ENCODE assay signal across 8 cellular contexts in the genomic region with DNA sequence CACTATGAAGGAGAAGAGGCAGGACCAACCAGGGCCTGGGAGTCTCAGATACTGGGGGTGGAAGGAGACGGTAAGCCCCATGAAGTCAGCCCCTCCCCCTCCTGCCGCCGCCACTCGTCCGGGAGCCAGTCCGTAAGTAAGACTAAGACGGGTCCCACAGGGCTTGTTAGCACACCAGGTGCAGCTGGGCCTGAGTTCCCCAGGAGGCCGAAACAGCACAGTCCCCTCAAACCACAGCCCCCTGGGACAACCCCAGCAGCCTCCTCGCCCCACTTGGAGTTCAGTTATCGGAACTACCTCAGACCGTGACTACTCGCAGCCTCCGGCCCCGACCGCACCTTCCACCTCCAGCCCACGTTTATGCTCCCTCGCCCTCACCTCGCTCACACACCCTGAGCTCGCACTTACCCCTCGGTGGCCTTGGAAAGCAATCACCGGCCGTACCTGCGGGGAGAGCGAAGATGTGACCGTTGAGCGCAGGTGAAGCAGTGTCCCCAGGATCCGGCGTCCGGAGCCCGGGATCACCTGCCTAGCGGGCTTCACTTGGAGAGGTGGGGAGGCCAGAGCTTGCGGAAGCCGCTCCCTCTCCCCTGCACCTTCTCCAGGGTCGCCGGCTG. TPM values are rescaled to one million over a fixed set of nuclear protein-coding genes. Genes with fewer than 3 reads are reported as not detected.
A peak's percentile ranks its signal among the peaks of the same experiment; 100 is the strongest.
DNase-seq lines count a peak whose midpoint lies in the region; ATAC-seq and TF ChIP-seq lines count a peak whose summit lies in the region.

No MANE protein-coding gene starts in this region.

- H3K27ac ChIP-seq in BLaER1 (peak overlapping the region; percentile 86), epithelial cell of prostate (peak overlapping the region; percentile 56), neural progenitor cell (no peak overlapping the region)

- peaks cover 58% of the 10 kb centered on the region for H3F3A ChIP-seq in neural progenitor cell (ENCODE audit: low read depth)

- peaks cover 53% of the 10 kb centered on the region for H4K20me1 ChIP-seq in BLaER1
- H4K20me1 ChIP-seq in neural progenitor cell (ENCODE audit: low read depth) = peaks cover 11% of the 10 kb centered on the region

- peak overlapping the region; percentile 75 for H2AFZ ChIP-seq in neural progenitor cell (replicated peaks)

- H3K36me3 ChIP-seq in BLaER1 (peaks cover 33% of the 10 kb centered on the region), neural progenitor cell (peaks cover 7% of the 10 kb centered on the region)

- ATAC-seq in GM18909 (IDR thresholded peaks at IDR 0.05; ENCODE audit: poor library complexity, unreplicated experiment) = peak; percentile 69
- ATAC-seq in HG03066 (IDR thresholded peaks at IDR 0.05; ENCODE audit: low read depth, unreplicated experiment) = peak; percentile 61
- ATAC-seq in T-helper 17 cell = peak; percentile 3

- H3K4me3 ChIP-seq in BLaER1 = peak overlapping the region; percentile 67
- peak overlapping the region; percentile 53 for H3K4me3 ChIP-seq in neural progenitor cell

- H3K4me1 ChIP-seq in BLaER1 (peaks cover 39% of the 10 kb centered on the region), neural progenitor cell (no peaks in the 10 kb centered on the region)

- H3K9ac ChIP-seq in BLaER1 (peak overlapping the region; percentile 82; the same call in 1 of the 2 replicates), neural progenitor cell (no peak overlapping the region)

- H3K27me3 Mint-ChIP-seq in T-helper 17 cell (no peaks in the 10 kb centered on the region), neural progenitor cell (ENCODE audit: insufficient read depth, low read depth) (peaks cover 7% of the 10 kb centered on the region)

- H3K9me3 ChIP-seq in BLaER1 (no peaks in the 10 kb centered on the region), T-helper 17 cell (ENCODE audit: control insufficient read depth, low read length, poor library complexity, severe bottlenecking) (no peaks in the 10 kb centered on the region), neural progenitor cell (ENCODE audit: low read depth) (no peaks in the 10 kb centered on the region)

- H3K79me2 ChIP-seq in neural progenitor cell (ENCODE audit: low read depth) = no peaks in the 10 kb centered on the region

- H3K27me3 ChIP-seq in BLaER1 = no peaks in the 10 kb centered on the region
- H3K27me3 ChIP-seq in neural progenitor cell = peaks cover 19% of the 10 kb centered on the region

- TF ChIP-seq CTCF in neural progenitor cell (IDR thresholded peaks at IDR 0.05) = no peak

- H3K27ac Mint-ChIP-seq in T-helper 17 cell (peak overlapping the region; percentile 79), neural progenitor cell (peak overlapping the region; percentile 74)

- H3K36me3 Mint-ChIP-seq in T-helper 17 cell (ENCODE audit: low read depth) = no peaks in the 10 kb centered on the region
- H3K36me3 Mint-ChIP-seq in neural progenitor cell = peaks cover 9% of the 10 kb centered on the region

- H3K9me3 Mint-ChIP-seq in neural progenitor cell = no peaks in the 10 kb centered on the region

- peak overlapping the region; percentile 93 for H3K4me3 Mint-ChIP-seq in T-helper 17 cell
- peak overlapping the region; percentile 88 for H3K4me3 Mint-ChIP-seq in neural progenitor cell

- DNase-seq in T-helper 17 cell (peak in 2 of 3 donors; percentile 13), epithelial cell of prostate (ENCODE audit: low read depth, low spot score) (no peak), neural progenitor cell (ENCODE audit: low spot score) (peak; percentile 65), ecto neural progenitor cell (ENCODE audit: low spot score) (no peak), globus pallidus (ENCODE audit: low spot score) (no peak)

- H3K4me1 Mint-ChIP-seq in T-helper 17 cell = peaks cover 15% of the 10 kb centered on the region
- H3K4me1 Mint-ChIP-seq in neural progenitor cell = no peaks in the 10 kb centered on the region

- H3K4me2 ChIP-seq in BLaER1 (peak overlapping the region; percentile 93), neural progenitor cell (peak overlapping the region; percentile 88)

RNA-seq across cellular contexts. Expression of gene ELL3, which starts 0.6 kb away (rescaled TPM):
- total RNA-seq in T-helper 17 cell = under 1 TPM; 0.63 to 0.97 TPM
- total RNA-seq in neural progenitor cell (ENCODE audit: low replicate concordance) = 3.1 and 5.1 TPM in 2 replicates

RNA-seq across cellular contexts. Expression of gene SERF2, which starts 15.9 kb away (rescaled TPM):
- total RNA-seq in T-helper 17 cell (100 to 1,000 TPM; 424 to 465 TPM), neural progenitor cell (ENCODE audit: low replicate concordance) (249 and 430 TPM in 2 replicates)

RNA-seq across cellular contexts. Expression of gene SERINC4, which starts 23.8 kb away (rescaled TPM):
- total RNA-seq in T-helper 17 cell (under 1 TPM in 1 of 2 donors, not detected in 1; 0.32 TPM), neural progenitor cell (ENCODE audit: low replicate concordance) (0.50 TPM in 1 of 2 replicates, not detected in the other)

RNA-seq across cellular contexts. Expression of gene HYPK, which starts 24.2 kb away (rescaled TPM):
- total RNA-seq in T-helper 17 cell (10 to 100 TPM; 15.7 to 22.8 TPM), neural progenitor cell (ENCODE audit: low replicate concordance) (6.7 and 8.3 TPM in 2 replicates)

RNA-seq across cellular contexts. Expression of gene PDIA3, which starts 30.0 kb away (rescaled TPM):
- total RNA-seq in T-helper 17 cell = 100 to 1,000 TPM; 168 to 170 TPM
- 198 and 315 TPM in 2 replicates for total RNA-seq in neural progenitor cell (ENCODE audit: low replicate concordance)

Comparison
In these comparisons a context has a peak if more than half of its experiments do, and no peak if none do; other contexts are left out.
1. ATAC-seq: peak in every context shown above with its lines; median percentile 69 in GM18909; 61 in HG03066; 3 in T-helper 17 cell.
2. DNase-seq: peak in T-helper 17 cell (2 of 3) and neural progenitor cell (single experiment); none in epithelial cell of prostate (single experiment), ecto neural progenitor cell (single experiment) and globus pallidus (single experiment).